In the genomic region with DNA sequence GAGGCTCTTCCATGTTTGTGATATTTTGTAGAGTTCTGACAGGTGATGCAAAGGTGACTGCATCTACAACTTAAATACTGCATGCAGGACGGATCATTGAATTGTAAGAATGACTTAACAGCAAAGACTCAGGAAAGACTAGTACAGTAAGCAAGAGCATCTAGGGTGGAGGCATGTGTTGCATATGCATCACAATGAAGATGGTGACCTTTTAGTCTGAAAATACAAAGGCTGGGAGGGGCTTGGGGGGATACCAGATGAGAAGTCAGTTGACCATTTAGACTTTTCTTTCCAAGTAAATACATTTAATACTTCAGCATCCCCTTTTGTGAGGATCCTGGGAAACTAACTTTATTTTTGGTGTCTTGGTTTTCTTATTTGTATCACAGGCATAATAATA, we compare ENCODE assay signal across 28 cellular contexts.
"Had no signal": no experiment of that assay in that cellular context is flagged by ENCODE, and none has a peak within 500 bp of the region (broad histone marks: within the 10 kb centered on the region; RNA-seq: fewer than 3 reads in every experiment).

No MANE protein-coding gene starts in this region.

- ATAC-seq: left colon; left lung; lower lobe of right lung; naive thymus-derived CD8-positive, alpha-beta T cell; pancreas; right cardiac atrium; sciatic nerve; stimulated activated naive B cell treated with anti-CD40 and anti-IgM and Interleukin-4, amounts not matched to agents 10 μg/mL and 1 μg/mL and 100 μg/mL, for 72 hours; upper lobe of right lung had no signal

- FAIRE-seq: islet of Langerhans, kidney, pancreas, urothelium cell line had no signal

- H3K4me1 ChIP-seq: left lung, lower lobe of right lung, prostate gland, suprapubic skin, tibial artery, upper lobe of right lung had no signal

- H3K9me3 ChIP-seq: left lung, lower lobe of right lung, pancreas, prostate gland, suprapubic skin, thoracic aorta, tibial artery, upper lobe of right lung had no signal

- H3K27me3 ChIP-seq: left lung, pancreas, suprapubic skin, tibial artery, upper lobe of right lung had no signal

- H3K4me3 ChIP-seq: left lung, lower lobe of right lung, pancreas, prostate gland, skin epidermis, suprapubic skin, thoracic aorta, tibial artery, upper lobe of right lung had no signal

- DNase-seq: hypothalamus; immature natural killer cell; kidney; left colon; left lung; lower lobe of right lung; mammary epithelial cell; mesenchymal stem cell; naive thymus-derived CD8-positive, alpha-beta T cell; nucleus accumbens; pancreas; posterior cingulate gyrus; retina; right cardiac atrium; stimulated activated CD4-positive, alpha-beta T cell treated with anti-CD3 and anti-CD28 coated beads, Interleukin-12 subunit alpha, Interleukin-12 subunit beta, amount 100 ng/mL, for 4 hours; stimulated activated CD4-positive, alpha-beta T cell treated with anti-CD3 and anti-CD28 coated beads, Interleukin-15, amount 100 ng/mL, for 24 hours; stimulated activated CD4-positive, alpha-beta T cell treated with anti-CD3 and anti-CD28 coated beads, Interleukin-2, amount 100 ng/mL, for 24 hours; stimulated activated CD4-positive, alpha-beta T cell treated with anti-CD3 and anti-CD28 coated beads, Interleukin-4, amount 100 ng/mL, for 1 hour; stimulated activated naive B cell treated with anti-CD40 and anti-IgM and Interleukin-4, amounts not matched to agents 10 μg/mL and 1 μg/mL and 100 μg/mL, for 72 hours; tibial artery; upper lobe of right lung had no signal

- H3K27ac ChIP-seq: left lung, lower lobe of right lung, pancreas, prostate gland, skin epidermis, suprapubic skin, thoracic aorta, tibial artery, upper lobe of right lung had no signal

- H3K36me3 ChIP-seq: left lung, lower lobe of right lung, pancreas, prostate gland, suprapubic skin, thoracic aorta, tibial artery, upper lobe of right lung had no signal
